2 cellular contexts compared by ENCODE assay signal in the genomic region with DNA sequence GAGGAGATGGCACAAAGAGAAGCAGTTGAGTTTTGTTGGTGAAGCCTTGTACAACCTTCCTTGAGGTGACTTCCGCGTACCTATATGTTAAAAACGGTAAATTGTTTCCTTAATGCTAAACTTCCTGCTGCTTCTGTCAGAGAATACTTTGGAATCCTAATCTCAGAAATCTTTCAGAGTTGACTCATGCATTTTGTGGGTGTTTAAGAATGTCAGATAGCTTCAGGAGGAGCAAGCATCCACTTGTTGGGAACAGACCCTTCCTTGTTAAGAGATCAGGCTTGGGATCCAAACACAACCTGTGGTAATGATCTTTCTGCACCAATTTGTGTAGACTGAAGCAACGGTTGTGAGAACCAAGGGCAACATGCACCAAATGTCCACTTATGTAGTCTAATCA.
TF ChIP-seq lines count a peak whose summit lies in the region.

No MANE protein-coding gene starts in this region.

TF ChIP-seq in HCT116, 20 proteins besides CTCF, POLR2A, EP300 and RAD21:
- TF ChIP-seq EZH2phosphoT487 (IDR thresholded peaks at IDR 0.05; ENCODE audit: borderline replicate concordance) (no peak), FOSL1 (IDR thresholded peaks at IDR 0.05; ENCODE audit: low read depth) (peak; percentile 65), CBX3 (IDR thresholded peaks at IDR 0.05; ENCODE audit: low read depth) (peak; percentile 62; the same call in 1 of the 2 replicates), JUND (IDR thresholded peaks at IDR 0.05) (peak; percentile 75), CEBPB (IDR thresholded peaks at IDR 0.05; ENCODE audit: low read depth) (no peak), POLR2AphosphoS5 (IDR thresholded peaks at IDR 0.05; ENCODE audit: low read depth, low read length) (no peak), ZFX (IDR thresholded peaks at IDR 0.05) (no peak), EGR1 (IDR thresholded peaks at IDR 0.05; ENCODE audit: low read depth) (no peak), SIN3A (IDR thresholded peaks at IDR 0.05; ENCODE audit: low read depth) (peak; percentile 53; the same call in 1 of the 2 replicates), SRF (IDR thresholded peaks at IDR 0.05; ENCODE audit: low read depth) (no peak), EZH2 (IDR thresholded peaks at IDR 0.05) (no peak), YY1 (IDR thresholded peaks at IDR 0.05; ENCODE audit: extremely low read depth, insufficient replicate concordance, low read depth, low read length) (no peak), SP1 (IDR thresholded peaks at IDR 0.05; ENCODE audit: low read depth) (peak; percentile 76), ATF3 (IDR thresholded peaks at IDR 0.05) (no peak), MAX (IDR thresholded peaks at IDR 0.05) (0 out of 2 replicates have a peak, but pooled peaks have one; percentile 30), TCF7L2 (IDR thresholded peaks at IDR 0.05; ENCODE audit: borderline replicate concordance, extremely low read depth, insufficient read depth, insufficient read length) (no peak), ZBTB33 (IDR thresholded peaks at IDR 0.05; ENCODE audit: extremely low read depth, insufficient replicate concordance, low read length) (no peak), ZNF274 (IDR thresholded peaks at IDR 0.05; ENCODE audit: low read depth, low read length) (no peak), ELF1 (IDR thresholded peaks at IDR 0.05; ENCODE audit: borderline replicate concordance, low read depth) (no peak)
- TF ChIP-seq, protein P1, sequence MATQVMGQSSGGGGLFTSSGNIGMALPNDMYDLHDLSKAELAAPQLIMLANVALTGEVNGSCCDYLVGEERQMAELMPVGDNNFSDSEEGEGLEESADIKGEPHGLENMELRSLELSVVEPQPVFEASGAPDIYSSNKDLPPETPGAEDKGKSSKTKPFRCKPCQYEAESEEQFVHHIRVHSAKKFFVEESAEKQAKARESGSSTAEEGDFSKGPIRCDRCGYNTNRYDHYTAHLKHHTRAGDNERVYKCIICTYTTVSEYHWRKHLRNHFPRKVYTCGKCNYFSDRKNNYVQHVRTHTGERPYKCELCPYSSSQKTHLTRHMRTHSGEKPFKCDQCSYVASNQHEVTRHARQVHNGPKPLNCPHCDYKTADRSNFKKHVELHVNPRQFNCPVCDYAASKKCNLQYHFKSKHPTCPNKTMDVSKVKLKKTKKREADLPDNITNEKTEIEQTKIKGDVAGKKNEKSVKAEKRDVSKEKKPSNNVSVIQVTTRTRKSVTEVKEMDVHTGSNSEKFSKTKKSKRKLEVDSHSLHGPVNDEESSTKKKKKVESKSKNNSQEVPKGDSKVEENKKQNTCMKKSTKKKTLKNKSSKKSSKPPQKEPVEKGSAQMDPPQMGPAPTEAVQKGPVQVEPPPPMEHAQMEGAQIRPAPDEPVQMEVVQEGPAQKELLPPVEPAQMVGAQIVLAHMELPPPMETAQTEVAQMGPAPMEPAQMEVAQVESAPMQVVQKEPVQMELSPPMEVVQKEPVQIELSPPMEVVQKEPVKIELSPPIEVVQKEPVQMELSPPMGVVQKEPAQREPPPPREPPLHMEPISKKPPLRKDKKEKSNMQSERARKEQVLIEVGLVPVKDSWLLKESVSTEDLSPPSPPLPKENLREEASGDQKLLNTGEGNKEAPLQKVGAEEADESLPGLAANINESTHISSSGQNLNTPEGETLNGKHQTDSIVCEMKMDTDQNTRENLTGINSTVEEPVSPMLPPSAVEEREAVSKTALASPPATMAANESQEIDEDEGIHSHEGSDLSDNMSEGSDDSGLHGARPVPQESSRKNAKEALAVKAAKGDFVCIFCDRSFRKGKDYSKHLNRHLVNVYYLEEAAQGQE (IDR thresholded peaks at IDR 0.05; ENCODE audit: low read depth) = no peak

TF ChIP-seq in SK-N-SH, 30 proteins besides CTCF, POLR2A, EP300 and RAD21:
- TF ChIP-seq POLR2AphosphoS5 (IDR thresholded peaks at IDR 0.05; ENCODE audit: low read depth, low read length) = no peak
- TF ChIP-seq TCF12 (IDR thresholded peaks at IDR 0.05) = peak; percentile 71
- no peak for TF ChIP-seq USF2 (IDR thresholded peaks at IDR 0.05; ENCODE audit: borderline replicate concordance, low read depth, low read length)
- no peak for TF ChIP-seq CHD2 (IDR thresholded peaks at IDR 0.05; ENCODE audit: low read length, partially characterized antibody)
- no peak for TF ChIP-seq SMC3 (IDR thresholded peaks at IDR 0.05; ENCODE audit: low read depth, low read length)
- TF ChIP-seq GABPA (IDR thresholded peaks at IDR 0.05; ENCODE audit: low read depth) = no peak
- no peak for TF ChIP-seq TAF1 (IDR thresholded peaks at IDR 0.05; ENCODE audit: borderline replicate concordance, low read depth, low read length)
- TF ChIP-seq SIN3A (IDR thresholded peaks at IDR 0.05; ENCODE audit: borderline replicate concordance, low read depth, low read length) = no peak
- TF ChIP-seq MXI1 (IDR thresholded peaks at IDR 0.05; ENCODE audit: low read depth, low read length) = no peak
- no peak for TF ChIP-seq FOXJ3 (CRISPR knock-in tag; IDR thresholded peaks at IDR 0.05)
- TF ChIP-seq RFX5 (IDR thresholded peaks at IDR 0.05; ENCODE audit: low read length) = no peak
- TF ChIP-seq NFIC (IDR thresholded peaks at IDR 0.05; ENCODE audit: borderline replicate concordance) = no peak
- TF ChIP-seq PBX3 (IDR thresholded peaks at IDR 0.05) = peak; percentile 44
- TF ChIP-seq ZBTB33 (IDR thresholded peaks at IDR 0.05; ENCODE audit: borderline replicate concordance, low read depth) = no peak
- peak; percentile 74 for TF ChIP-seq TEAD4 (IDR thresholded peaks at IDR 0.05; ENCODE audit: borderline replicate concordance, insufficient read depth)
- 0 out of 2 replicates have a peak, but pooled peaks have one; percentile 9 for TF ChIP-seq ELF1 (IDR thresholded peaks at IDR 0.05)
- TF ChIP-seq USF1 (IDR thresholded peaks at IDR 0.05; ENCODE audit: borderline replicate concordance, low read depth) = no peak
- TF ChIP-seq GATA2 (CRISPR knock-in tag; IDR thresholded peaks at IDR 0.05) = no peak
- no peak for TF ChIP-seq MAX (IDR thresholded peaks at IDR 0.05; ENCODE audit: low read depth)
- TF ChIP-seq, protein P1 (IDR thresholded peaks at IDR 0.05; ENCODE audit: low read depth, low read length) = no peak
- TF ChIP-seq FOSL2 (IDR thresholded peaks at IDR 0.05; ENCODE audit: borderline replicate concordance, low read depth) = peak; percentile 72; the same call in 1 of the 2 replicates
- no peak for TF ChIP-seq EZH2phosphoT487 (IDR thresholded peaks at IDR 0.05; ENCODE audit: borderline replicate concordance, low read depth)
- TF ChIP-seq FOXM1 (IDR thresholded peaks at IDR 0.05; ENCODE audit: low read depth) = no peak
- peak; percentile 39; the same call in 1 of the 2 replicates for TF ChIP-seq RXRA (IDR thresholded peaks at IDR 0.05; ENCODE audit: borderline replicate concordance, low read depth)
- TF ChIP-seq RCOR1 (IDR thresholded peaks at IDR 0.05; ENCODE audit: low read length) = no peak
- TF ChIP-seq MEF2A (IDR thresholded peaks at IDR 0.05; ENCODE audit: borderline replicate concordance, low read depth) = no peak
- no peak for TF ChIP-seq NRF1 (IDR thresholded peaks at IDR 0.05; ENCODE audit: low read depth, low read length)
- peak; percentile 79 for TF ChIP-seq JUND (IDR thresholded peaks at IDR 0.05)
- TF ChIP-seq YY1 (IDR thresholded peaks at IDR 0.05; ENCODE audit: low read depth) = no peak
- TF ChIP-seq, protein P2, sequence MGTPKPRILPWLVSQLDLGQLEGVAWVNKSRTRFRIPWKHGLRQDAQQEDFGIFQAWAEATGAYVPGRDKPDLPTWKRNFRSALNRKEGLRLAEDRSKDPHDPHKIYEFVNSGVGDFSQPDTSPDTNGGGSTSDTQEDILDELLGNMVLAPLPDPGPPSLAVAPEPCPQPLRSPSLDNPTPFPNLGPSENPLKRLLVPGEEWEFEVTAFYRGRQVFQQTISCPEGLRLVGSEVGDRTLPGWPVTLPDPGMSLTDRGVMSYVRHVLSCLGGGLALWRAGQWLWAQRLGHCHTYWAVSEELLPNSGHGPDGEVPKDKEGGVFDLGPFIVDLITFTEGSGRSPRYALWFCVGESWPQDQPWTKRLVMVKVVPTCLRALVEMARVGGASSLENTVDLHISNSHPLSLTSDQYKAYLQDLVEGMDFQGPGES (IDR thresholded peaks at IDR 0.05; ENCODE audit: low read depth, low read length) = no peak
